In genomic region chr1:228154685-228155571, GRCh38 we compare ENCODE assay signal across 10 cellular contexts. TPM values are rescaled to one million over a fixed set of nuclear protein-coding genes. Genes with fewer than 3 reads are reported as not detected.
DNase-seq lines count a peak whose midpoint lies in the region; ATAC-seq and TF ChIP-seq lines count a peak whose summit lies in the region.
"Had no signal": no experiment of that assay in that cellular context is flagged by ENCODE, and none has a peak within 500 bp of the region (broad histone marks: within the 10 kb centered on the region; RNA-seq: fewer than 3 reads in every experiment).

No MANE protein-coding gene starts in this region.

- POLR2A ChIA-PET in activated CD8-positive, alpha-beta T cell treated with anti-CD3 and anti-CD28 coated beads for 36 hours (lab: Charles Lee): interaction anchor here (0.8 to 4.1 kb wide), 3 partner anchors 10 to 13 kb away, joined by 3 to 16 read pairs (median 3); partner anchors contain the start of gene GUK1

- 87 to 89% methylated on average over 19 of the region's 19 CpGs for WGBS in heart right ventricle, 2 donors

- H3K9me3 Mint-ChIP-seq in activated CD8-positive, alpha-beta T cell treated with anti-CD3 and anti-CD28 coated beads for 36 hours: no peaks in the 10 kb centered on the region

- intact Hi-C loops in Right ventricle myocardium inferior (cut with DNase I) (no loop called here), heart right ventricle (cut with DNase I) (no loop called here), left lung (cut with DNase I) (no loop called here)
- intact Hi-C loops in activated CD8-positive, alpha-beta T cell treated with anti-CD3 and anti-CD28 coated beads for 36 hours (cut with micrococcal nuclease): no loop called here

- no peak for TF ChIP-seq CTCF in heart right ventricle (IDR thresholded peaks at IDR 0.05)
- TF ChIP-seq CTCF in activated CD8-positive, alpha-beta T cell treated with anti-CD3 and anti-CD28 coated beads for 36 hours (IDR thresholded peaks at IDR 0.05): no peak
- TF ChIP-seq CTCF in left lung (IDR thresholded peaks at IDR 0.05): no peak

- H3K4me3 Mint-ChIP-seq in activated CD8-positive, alpha-beta T cell treated with anti-CD3 and anti-CD28 coated beads for 36 hours: no peak overlapping the region
- H3K4me3 Mint-ChIP-seq: B cell had no signal

- peak; percentile 68 for DNase-seq in Right ventricle myocardium inferior (ENCODE audit: missing footprints)
- no peak for DNase-seq in heart right ventricle
- peak; percentile 84 for DNase-seq in activated CD8-positive, alpha-beta T cell treated with anti-CD3 and anti-CD28 coated beads for 36 hours
- peak; percentile 35 to 73 for DNase-seq in left lung
- DNase-seq in substantia nigra (lab: John Stamatoyannopoulos, UW): no peak
- no peak for DNase-seq in DMS 273 treated with DMSO at 0.1 percent for 48 hours (lab: John Stamatoyannopoulos, UW)
- no peak for DNase-seq in NCI-H82 (lab: John Stamatoyannopoulos, UW)

- H3K4me3 ChIP-seq in heart right ventricle: no peak overlapping the region
- no peak overlapping the region for H3K4me3 ChIP-seq in left lung
- H3K4me3 ChIP-seq: SJSA1 had no signal

- H3K4me1 ChIP-seq in heart right ventricle (peaks cover 18 to 37% (median 22%) of the 10 kb centered on the region in 9 donors), left lung (peaks cover 0 to 28% of the 10 kb centered on the region in 2 donors)
- H3K4me1 ChIP-seq: SJSA1 had no signal

- peak overlapping the region; percentile 81 for H3K27ac Mint-ChIP-seq in activated CD8-positive, alpha-beta T cell treated with anti-CD3 and anti-CD28 coated beads for 36 hours
- H3K27ac Mint-ChIP-seq: B cell had no signal

- H3K9me3 ChIP-seq in heart right ventricle (no peaks in the 10 kb centered on the region), left lung (no peaks in the 10 kb centered on the region)
- H3K9me3 ChIP-seq: SJSA1 had no signal

- peaks cover 38% of the 10 kb centered on the region for H3K4me1 Mint-ChIP-seq in activated CD8-positive, alpha-beta T cell treated with anti-CD3 and anti-CD28 coated beads for 36 hours (ENCODE audit: low read depth)
- H3K4me1 Mint-ChIP-seq: B cell had no signal

- ATAC-seq in Right ventricle myocardium inferior (no peak), heart right ventricle (no peak), left lung (peak; percentile 30), HG03139 (IDR thresholded peaks at IDR 0.05; ENCODE audit: unreplicated experiment) (no peak)
- ATAC-seq in activated CD8-positive, alpha-beta T cell treated with anti-CD3 and anti-CD28 coated beads for 36 hours: peak; percentile 79

- H3K27ac ChIP-seq in heart right ventricle: no peak overlapping the region
- H3K27ac ChIP-seq in left lung: no peak overlapping the region
- peak overlapping the region; percentile 7 for H3K27ac ChIP-seq in substantia nigra (ENCODE audit: low read depth, low read length, poor library complexity, severe bottlenecking)
- H3K27ac ChIP-seq: SJSA1 had no signal

- peaks cover 0 to 4% (median 0%) of the 10 kb centered on the region in 7 donors for H3K27me3 ChIP-seq in heart right ventricle
- H3K27me3 ChIP-seq in left lung: peaks cover 3 to 19% of the 10 kb centered on the region in 2 donors
- H3K27me3 ChIP-seq: SJSA1 had no signal

- no peaks in the 10 kb centered on the region for H3K36me3 Mint-ChIP-seq in activated CD8-positive, alpha-beta T cell treated with anti-CD3 and anti-CD28 coated beads for 36 hours (ENCODE audit: low read depth)

- H3K36me3 ChIP-seq in heart right ventricle: peaks cover 0 to 4% (median 0%) of the 10 kb centered on the region in 9 donors
- H3K36me3 ChIP-seq in left lung: peaks cover 0 to 2% of the 10 kb centered on the region in 2 donors

- no peaks in the 10 kb centered on the region for H3K27me3 Mint-ChIP-seq in activated CD8-positive, alpha-beta T cell treated with anti-CD3 and anti-CD28 coated beads for 36 hours

- CTCF ChIA-PET in activated CD8-positive, alpha-beta T cell treated with anti-CD3 and anti-CD28 coated beads for 36 hours (lab: Charles Lee): interaction anchor here (1.1 to 3.5 kb wide), 2 partner anchors 10 to 12 kb away, joined by 3 to 12 read pairs; partner anchors contain the start of gene IBA57

RNA-seq across cellular contexts. Expression of gene GJC2, which starts 5.2 kb away (rescaled TPM):
- 1.6 TPM for total RNA-seq in Right ventricle myocardium inferior
- 1 to 10 TPM in 7 of 10 donors, under 1 TPM in 3; 0.61 to 1.5 (median 1.2) TPM for total RNA-seq in heart right ventricle
- 1 to 10 TPM; 1.0 to 1.4 TPM for polyA plus RNA-seq in heart right ventricle
- 1 to 10 TPM; 3.4 to 3.5 TPM for total RNA-seq in activated CD8-positive, alpha-beta T cell treated with anti-CD3 and anti-CD28 coated beads for 36 hours
- total RNA-seq in left lung: 1 to 10 TPM; 2.3 to 4.9 TPM

RNA-seq across cellular contexts. Expression of gene IBA57, which starts 10.7 kb away (rescaled TPM):
- total RNA-seq in Right ventricle myocardium inferior: 12.7 TPM
- 10 to 100 TPM in 9 of 10 donors, 1 to 10 TPM in 1; 9.3 to 20.3 (median 17.2) TPM for total RNA-seq in heart right ventricle
- polyA plus RNA-seq in heart right ventricle: 1 to 10 TPM; 2.8 to 6.7 TPM
- total RNA-seq in activated CD8-positive, alpha-beta T cell treated with anti-CD3 and anti-CD28 coated beads for 36 hours: 10 to 100 TPM in 1 of 2 experiments, 1 to 10 TPM in 1; 9.7 to 10.8 TPM
- total RNA-seq in left lung: 10 to 100 TPM; 13.2 to 13.5 TPM

RNA-seq across cellular contexts. Expression of gene GUK1, which starts 14.8 kb away (rescaled TPM):
- 162 TPM for total RNA-seq in Right ventricle myocardium inferior
- total RNA-seq in heart right ventricle: 100 to 1,000 TPM; 121 to 207 (median 159) TPM
- polyA plus RNA-seq in heart right ventricle: 100 to 1,000 TPM; 275 to 474 TPM
- 100 to 1,000 TPM; 375 to 376 TPM for total RNA-seq in activated CD8-positive, alpha-beta T cell treated with anti-CD3 and anti-CD28 coated beads for 36 hours
- 100 to 1,000 TPM; 217 to 221 TPM for total RNA-seq in left lung

RNA-seq across cellular contexts. Expression of gene MRPL55, which starts 45.8 kb away (rescaled TPM):
- 57.0 TPM for total RNA-seq in Right ventricle myocardium inferior
- total RNA-seq in heart right ventricle: 10 to 100 TPM; 38.0 to 65.2 (median 46.3) TPM
- polyA plus RNA-seq in heart right ventricle: 100 to 1,000 TPM; 113 to 174 TPM
- total RNA-seq in activated CD8-positive, alpha-beta T cell treated with anti-CD3 and anti-CD28 coated beads for 36 hours: 10 to 100 TPM; 67.8 to 68.3 TPM
- 10 to 100 TPM; 43.0 to 44.2 TPM for total RNA-seq in left lung

RNA-seq across cellular contexts. Expression of gene C1orf35, which starts 51.8 kb away (rescaled TPM):
- total RNA-seq in Right ventricle myocardium inferior (6.0 TPM), heart right ventricle (10 to 100 TPM in 1 of 10 donors, 1 to 10 TPM in 9; 5.6 to 10.6 (median 6.3) TPM), left lung (10 to 100 TPM; 12.6 to 13.2 TPM)
- polyA plus RNA-seq in heart right ventricle: 10 to 100 TPM; 11.3 to 15.7 TPM
- 10 to 100 TPM; 22.2 to 23.5 TPM for total RNA-seq in activated CD8-positive, alpha-beta T cell treated with anti-CD3 and anti-CD28 coated beads for 36 hours

Comparison
In these comparisons a context has a peak if more than half of its experiments do, and no peak if none do; other contexts are left out.
1. DNase-seq: peak in Right ventricle myocardium inferior (single experiment), activated CD8-positive, alpha-beta T cell treated with anti-CD3 and anti-CD28 coated beads for 36 hours (single experiment) and left lung (2 of 2); none in heart right ventricle (0 of 2), substantia nigra (0 of 49), DMS 273 treated with DMSO at 0.1 percent for 48 hours (single experiment) and NCI-H82 (single experiment).
2. ATAC-seq: peak in activated CD8-positive, alpha-beta T cell treated with anti-CD3 and anti-CD28 coated beads for 36 hours (single experiment) and left lung (single experiment); none in Right ventricle myocardium inferior (single experiment), heart right ventricle (0 of 8) and HG03139 (single experiment).